31 cellular contexts compared by ENCODE assay signal in genomic region chr3:31081031-31081662, GRCh38.
"Had no signal": no experiment of that assay in that cellular context is flagged by ENCODE, and none has a peak within 500 bp of the region (broad histone marks: within the 10 kb centered on the region; RNA-seq: fewer than 3 reads in every experiment).

No MANE protein-coding gene starts in this region.

- H3K9me3 ChIP-seq: ascending aorta, MG63, Peyer's patch had no signal

- ATAC-seq: activated CD8-positive, alpha-beta T cell treated with anti-CD3 and anti-CD28 coated beads for 36 hours; activated T-cell treated with anti-CD3 and anti-CD28 coated beads, Interleukin-2, amount 50 U/mL, for 72 hours; activated T-helper 17 cell treated with anti-CD3 and anti-CD28 coated beads, Interleukin-2, amount 50 U/mL, for 72 hours; PC-3 had no signal

- H3K27ac ChIP-seq: ascending aorta, cardiac muscle cell, Peyer's patch, WERI-Rb-1 had no signal

- H3K4me1 ChIP-seq: ascending aorta, Peyer's patch had no signal

- H3K27me3 ChIP-seq: ascending aorta, cardiac muscle cell, MG63, Peyer's patch had no signal

- H3K36me3 ChIP-seq: ascending aorta, cardiac muscle cell, MG63, Peyer's patch, WERI-Rb-1 had no signal

- H3K4me3 ChIP-seq: ascending aorta, cardiac muscle cell, MG63, Peyer's patch had no signal

- DNase-seq: activated CD4-positive, alpha-beta T cell treated with anti-CD3 and anti-CD28 coated beads, Interleukin-2, amount 10 ng/mL, durations not matched to agents 24 days and 14 days; activated CD4-positive, alpha-beta T cell treated with anti-CD3 and anti-CD28 coated beads, Interleukin-2, amount 50 U/mL, for 4 hours; activated CD8-positive, alpha-beta T cell treated with anti-CD3 and anti-CD28 coated beads for 36 hours; activated effector memory CD4-positive, alpha-beta T cell treated with anti-CD3 and anti-CD28 coated beads, Interleukin-2, amount 50 U/mL, for 16 hours; activated naive CD4-positive, alpha-beta T cell; activated naive CD8-positive, alpha-beta T cell treated with anti-CD3 and anti-CD28 coated beads, Interleukin-2, amount 10 ng/mL, durations not matched to agents 7 days and 5 days; activated T-cell treated with anti-CD3 and anti-CD28 coated beads, Interleukin-2, amount 50 U/mL, for 1 hour; activated T-cell treated with anti-CD3 and anti-CD28 coated beads, Interleukin-2, amount 50 U/mL, for 72 hours; amygdala; Kasumi-1; KG1; MG63; NCI-H1048; NCI-H1105 treated with DMSO at 0.1 percent for 48 hours; NCI-H1436; NCI-H1694; NCI-H1930; NCI-H2081 treated with DMSO at 0.1 percent for 48 hours; NCI-H345; NCI-H524 treated with DMSO at 0.1 percent for 48 hours; PC-3; Peyer's patch; RPMI8226; SW 1271; T-helper 1 cell; T-helper 2 cell; T-helper 9 cell; WERI-Rb-1 had no signal
